1 cellular context compared by ENCODE assay signal in genomic region chr1:168903237-168903830, GRCh38.
TF ChIP-seq lines count a peak whose summit lies in the region.

No MANE protein-coding gene starts in this region.

TF ChIP-seq in SK-N-SH treated with all-trans-retinoic acid at 6 μM for 48 hours, 23 proteins besides CTCF, POLR2A, EP300 and RAD21 (continued from another document):
- TF ChIP-seq CSRNP3 (CRISPR knock-in tag; IDR thresholded peaks at IDR 0.05) (no peak), ISL1 (CRISPR knock-in tag; IDR thresholded peaks at IDR 0.05) (no peak), GLIS3 (CRISPR knock-in tag; IDR thresholded peaks at IDR 0.05) (no peak), PATZ1 (CRISPR knock-in tag; IDR thresholded peaks at IDR 0.05; ENCODE audit: borderline replicate concordance) (no peak), OSR1 (CRISPR knock-in tag; IDR thresholded peaks at IDR 0.05) (no peak), CREB5 (CRISPR knock-in tag; IDR thresholded peaks at IDR 0.05; ENCODE audit: low read depth) (no peak), SNAI2 (CRISPR knock-in tag; IDR thresholded peaks at IDR 0.05) (no peak), PPARA (CRISPR knock-in tag; IDR thresholded peaks at IDR 0.05; ENCODE audit: borderline replicate concordance) (no peak), TOX (CRISPR knock-in tag; IDR thresholded peaks at IDR 0.05; ENCODE audit: borderline replicate concordance) (no peak), ZC3H10 (CRISPR knock-in tag; IDR thresholded peaks at IDR 0.05) (no peak)
TF ChIP-seq in SK-N-SH treated with all-trans-retinoic acid at 6 μM for 48 hours: peak in this region for 0.
